Comparison of ENCODE assay signal across 18 cellular contexts in the genomic region with DNA sequence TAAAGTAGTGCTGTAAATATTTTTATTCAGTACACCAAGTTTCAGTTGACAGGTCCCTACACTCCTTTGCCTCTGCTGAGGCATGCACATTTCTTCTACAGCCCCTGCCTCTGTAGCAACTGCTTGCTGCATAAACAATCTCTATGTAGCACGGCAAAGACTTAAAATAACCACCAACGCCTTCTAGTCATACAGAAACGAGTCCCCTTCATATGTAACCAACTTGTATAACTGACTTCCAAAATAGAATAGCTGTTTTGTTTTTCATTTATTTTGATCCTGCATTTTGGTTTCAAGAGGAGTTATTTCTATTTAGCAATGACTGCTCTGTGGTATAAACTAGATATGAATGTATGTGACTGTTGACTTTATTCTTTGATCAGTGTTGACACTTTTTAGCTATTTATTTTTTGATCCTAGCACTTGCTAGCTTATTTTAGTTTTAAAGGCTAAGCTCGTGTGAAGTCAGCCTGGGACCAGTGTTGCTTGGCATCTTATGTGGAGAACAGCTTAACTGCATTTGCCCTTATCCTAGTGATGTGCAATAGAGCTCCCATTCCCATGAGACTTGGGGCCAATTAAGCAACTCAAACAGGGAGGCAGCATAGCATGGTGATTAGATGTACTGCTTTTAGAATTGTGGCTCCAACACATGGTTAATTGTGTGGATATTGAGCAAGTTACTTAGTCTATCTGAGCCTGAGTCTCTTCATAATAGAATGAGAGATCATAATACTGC.
"Had no signal": no experiment of that assay in that cellular context is flagged by ENCODE, and none has a peak within 500 bp of the region (broad histone marks: within the 10 kb centered on the region; RNA-seq: fewer than 3 reads in every experiment).

No MANE protein-coding gene starts in this region.

- ATAC-seq: activated T-cell treated with anti-CD3 and anti-CD28 coated beads, Interleukin-2, amount 50 U/mL, for 4 hours; left ventricle myocardium superior; natural killer cell; stimulated activated effector memory CD8-positive, alpha-beta T cell treated with anti-CD3 and anti-CD28 coated beads, Interleukin-12 subunit alpha, Interleukin-12 subunit beta, amount 100 ng/mL, for 72 hours; WTC11 had no signal

- DNase-seq: activated CD4-positive, alpha-beta memory T cell treated with anti-CD3 and anti-CD28 coated beads, Interleukin-2, amount 10 ng/mL, durations not matched to agents 7 days and 5 days; activated CD4-positive, alpha-beta T cell treated with anti-CD3 and anti-CD28 coated beads for 4 hours; activated effector memory CD4-positive, alpha-beta T cell treated with anti-CD3 and anti-CD28 coated beads, Interleukin-2, amount 50 U/mL, for 16 hours; activated T-cell treated with anti-CD3 and anti-CD28 coated beads, Interleukin-2, amount 50 U/mL, for 4 hours; esophagus squamous epithelium; foreskin fibroblast; hypothalamus; kidney glomerular epithelial cell; left ventricle myocardium superior; natural killer cell; tibial artery had no signal

- H3K4me3 ChIP-seq: adrenal gland, esophagus squamous epithelium, tibial artery had no signal

- H3K4me1 ChIP-seq: adrenal gland, esophagus squamous epithelium, tibial artery had no signal

- H3K27me3 ChIP-seq: adrenal gland, esophagus squamous epithelium, neutrophil had no signal

- H3K9me3 ChIP-seq: adrenal gland, esophagus squamous epithelium, neutrophil, tibial artery had no signal

- H3K36me3 ChIP-seq: adrenal gland, esophagus squamous epithelium, neutrophil, tibial artery had no signal

- H3K27ac ChIP-seq: adrenal gland, esophagus squamous epithelium, neutrophil, tibial artery had no signal

- FAIRE-seq: colon, TTC549, urothelium cell line had no signal
